Comparison of ENCODE assay signal across 28 cellular contexts in the genomic region with DNA sequence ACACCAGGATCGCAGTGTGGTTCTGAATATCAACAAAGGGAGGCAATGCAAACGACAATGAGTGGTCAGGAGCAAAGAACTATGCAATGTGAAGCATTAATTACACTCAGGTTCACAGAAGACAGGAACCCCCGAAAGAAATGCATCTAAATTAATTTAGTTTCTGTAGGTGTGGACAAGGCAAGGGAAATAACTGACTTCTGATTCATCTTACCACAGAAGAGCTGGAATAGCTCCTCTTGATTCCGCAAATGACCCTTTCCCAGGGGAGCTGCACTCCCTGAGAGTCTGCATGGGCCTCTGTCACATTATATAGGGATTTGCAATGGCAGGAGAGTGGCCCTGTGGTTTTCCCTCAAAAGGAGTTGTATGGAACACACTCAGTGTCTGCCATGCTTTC.
DNase-seq lines count a peak whose midpoint lies in the region; ATAC-seq, FAIRE-seq and TF ChIP-seq lines count a peak whose summit lies in the region.
"Had no signal": no experiment of that assay in that cellular context is flagged by ENCODE, and none has a peak within 500 bp of the region (broad histone marks: within the 10 kb centered on the region; RNA-seq: fewer than 3 reads in every experiment).

No MANE protein-coding gene starts in this region.

- POLR2A ChIA-PET in AG04449 (lab: Yijun Ruan, JAX), result no interaction called here

- peaks cover 6% of the 10 kb centered on the region; the same call in 1 of the 2 replicates for H3K9me2 ChIP-seq in GM23338 (ENCODE audit: insufficient read depth)
- H3K9me2 ChIP-seq: SK-N-SH had no signal

- H3K27ac Mint-ChIP-seq in GM23338 (no peak overlapping the region), astrocyte (ENCODE audit: unreplicated experiment) (no peak overlapping the region)
- H3K27ac Mint-ChIP-seq: activated naive CD8-positive, alpha-beta T cell treated with anti-CD3 and anti-CD28 coated beads, Interleukin-2, amount 10 ng/mL, durations not matched to agents 7 days and 5 days; naive thymus-derived CD4-positive, alpha-beta T cell; stimulated activated naive CD8-positive, alpha-beta T cell treated with anti-CD3 and anti-CD28 coated beads, Interleukin-15, amount 100 ng/mL, for 72 hours; T-helper 17 cell had no signal

- CTCF ChIA-PET in AG04449 (lab: Yijun Ruan, JAX), result interaction anchor here (1.4 kb wide), 1 partner anchor 17 kb away, joined by 5 read pairs; no protein-coding TSS in a partner anchor

- H3F3A ChIP-seq in GM23338 (replicated peaks; ENCODE audit: low read depth), result no peaks in the 10 kb centered on the region

- H3K36me3 Mint-ChIP-seq in GM23338 (ENCODE audit: low read depth), result no peaks in the 10 kb centered on the region
- no peaks in the 10 kb centered on the region for H3K36me3 Mint-ChIP-seq in astrocyte (ENCODE audit: low read depth, unreplicated experiment)
- H3K36me3 Mint-ChIP-seq in activated T-cell treated with anti-CD3 and anti-CD28 coated beads, Interleukin-2, amount 50 U/mL, for 4 hours (ENCODE audit: insufficient read depth), result no peaks in the 10 kb centered on the region
- H3K36me3 Mint-ChIP-seq: activated naive CD8-positive, alpha-beta T cell treated with anti-CD3 and anti-CD28 coated beads, Interleukin-2, amount 10 ng/mL, durations not matched to agents 7 days and 5 days; brain; naive thymus-derived CD4-positive, alpha-beta T cell had no signal

- H3K36me3 ChIP-seq in GM23338 (ENCODE audit: insufficient read depth) (no peaks in the 10 kb centered on the region), astrocyte (ENCODE audit: insufficient read depth, low read length) (no peaks in the 10 kb centered on the region), keratinocyte (ENCODE audit: control insufficient read depth in 2 of 2, extremely low read depth in 1 of 2, insufficient read depth in 2 of 2, low read length in 2 of 2) (no peaks in the 10 kb centered on the region)
- H3K36me3 ChIP-seq: BLaER1, uterus had no signal

- H3K9me1 ChIP-seq in keratinocyte (ENCODE audit: control insufficient read depth, extremely low read depth, insufficient read depth, low read length), result no peaks in the 10 kb centered on the region

- H3K4me2 ChIP-seq in GM23338, result no peak overlapping the region
- peak overlapping the region; percentile 57 for H3K4me2 ChIP-seq in astrocyte (ENCODE audit: low read length)
- H3K4me2 ChIP-seq in keratinocyte (ENCODE audit: control insufficient read depth, extremely low read depth, insufficient read depth, low read depth, low read length), result no peak overlapping the region
- H3K4me2 ChIP-seq: A549, BLaER1, hepatocyte, SK-N-SH had no signal

- no peak overlapping the region for H3K4me3 Mint-ChIP-seq in GM23338
- H3K4me3 Mint-ChIP-seq in astrocyte (ENCODE audit: unreplicated experiment), result no peak overlapping the region
- H3K4me3 Mint-ChIP-seq in activated T-cell treated with anti-CD3 and anti-CD28 coated beads, Interleukin-2, amount 50 U/mL, for 4 hours, result no peak overlapping the region
- H3K4me3 Mint-ChIP-seq: activated naive CD8-positive, alpha-beta T cell treated with anti-CD3 and anti-CD28 coated beads, Interleukin-2, amount 10 ng/mL, durations not matched to agents 7 days and 5 days; brain; naive thymus-derived CD4-positive, alpha-beta T cell; stimulated activated naive CD8-positive, alpha-beta T cell treated with anti-CD3 and anti-CD28 coated beads, Interleukin-15, amount 100 ng/mL, for 72 hours; T-helper 17 cell had no signal

- H3K4me1 ChIP-seq in GM23338 (ENCODE audit: insufficient read depth), result no peaks in the 10 kb centered on the region
- H3K4me1 ChIP-seq in astrocyte (ENCODE audit: insufficient read depth, low read length), result peaks cover 17% of the 10 kb centered on the region
- H3K4me1 ChIP-seq in keratinocyte (ENCODE audit: control insufficient read depth, extremely low read depth, insufficient read depth, low read length), result peaks cover 10% of the 10 kb centered on the region
- H3K4me1 ChIP-seq: A549, uterus had no signal

- TF ChIP-seq CTCF in AG04449 (IDR thresholded peaks at IDR 0.05; ENCODE audit: insufficient read depth, low read length, missing control alignments) (no peak), GM23338 (conservative IDR thresholded peaks at IDR 0.05; ENCODE audit: low read depth in 2 of 2) (no peak), astrocyte (IDR thresholded peaks at IDR 0.05; ENCODE audit: insufficient read depth, low read depth, low read length) (no peak), keratinocyte (optimal IDR thresholded peaks at IDR 0.05 in 1 of 3, IDR thresholded peaks at IDR 0.05 in 1 of 3, conservative IDR thresholded peaks at IDR 0.05 in 1 of 3; ENCODE audit: extremely low read depth in 1 of 3, insufficient read depth in 2 of 3, low read length in 3 of 3) (no peak)

- H3K27me3 ChIP-seq in GM23338 (ENCODE audit: insufficient read depth), result no peaks in the 10 kb centered on the region
- H3K27me3 ChIP-seq in astrocyte (ENCODE audit: insufficient read depth, low read length), result peaks cover 3% of the 10 kb centered on the region
- H3K27me3 ChIP-seq in keratinocyte (ENCODE audit: control insufficient read depth, extremely low read depth, insufficient read depth, low read length), result no peaks in the 10 kb centered on the region
- H3K27me3 ChIP-seq: BLaER1, foreskin keratinocyte, hepatocyte, uterus had no signal

- H3K79me2 ChIP-seq in GM23338 (replicated peaks; ENCODE audit: insufficient read depth) (no peaks in the 10 kb centered on the region), astrocyte (ENCODE audit: insufficient read depth, low read length) (no peaks in the 10 kb centered on the region), keratinocyte (ENCODE audit: control insufficient read depth, insufficient read depth, low read length) (no peaks in the 10 kb centered on the region)
- H3K79me2 ChIP-seq: hepatocyte had no signal

- DNase-seq in AG04449 (ENCODE audit: low read depth, low spot score) (peak; percentile 33), GM23338 (ENCODE audit: low spot score) (no peak), astrocyte (ENCODE audit: low read depth) (peak; percentile 95), keratinocyte (ENCODE audit: low read depth, low spot score) (no peak)
- no peak for DNase-seq in activated T-cell treated with anti-CD3 and anti-CD28 coated beads, Interleukin-2, amount 50 U/mL, for 4 hours
- DNase-seq: activated CD4-positive, alpha-beta T cell treated with anti-CD3 and anti-CD28 coated beads for 1 hour; activated gamma-delta T cell; activated naive CD8-positive, alpha-beta T cell treated with anti-CD3 and anti-CD28 coated beads, Interleukin-2, amount 10 ng/mL, durations not matched to agents 7 days and 5 days; effector memory CD4-positive, alpha-beta T cell; erythroblast; foreskin keratinocyte; GDM1; naive thymus-derived CD4-positive, alpha-beta T cell; NCI-H146; NCI-H446 treated with DMSO at 0.1 percent for 48 hours; SK-N-SH; stimulated activated naive CD8-positive, alpha-beta T cell treated with anti-CD3 and anti-CD28 coated beads, Interleukin-15, amount 100 ng/mL, for 72 hours; T-helper 17 cell; uterus had no signal

- H3K9me3 Mint-ChIP-seq in GM23338 (no peaks in the 10 kb centered on the region; the same call in 1 of the 3 replicates), astrocyte (ENCODE audit: unreplicated experiment) (no peaks in the 10 kb centered on the region)
- H3K9me3 Mint-ChIP-seq in activated T-cell treated with anti-CD3 and anti-CD28 coated beads, Interleukin-2, amount 50 U/mL, for 4 hours, result no peaks in the 10 kb centered on the region
- H3K9me3 Mint-ChIP-seq: stimulated activated naive CD8-positive, alpha-beta T cell treated with anti-CD3 and anti-CD28 coated beads, Interleukin-15, amount 100 ng/mL, for 72 hours had no signal

- H3K4me3 ChIP-seq in AG04449 (ENCODE audit: low read depth, low read length) (no peak overlapping the region), GM23338 (no peak overlapping the region), astrocyte (ENCODE audit: insufficient read depth, low read depth, low read length) (no peak overlapping the region), keratinocyte (ENCODE audit: control insufficient read depth in 2 of 3, extremely low read depth in 1 of 3, insufficient read depth in 2 of 3, low read depth in 1 of 3, low read length in 3 of 3) (no peak overlapping the region)
- H3K4me3 ChIP-seq: A549, BLaER1, hepatocyte, uterus had no signal

- FAIRE-seq in astrocyte (lab: Jason Lieb, UNC) (no peak), keratinocyte (lab: Jason Lieb, UNC) (peak; percentile 5)
- FAIRE-seq: A549, colon had no signal

- dilution Hi-C loops in keratinocyte (cut with MboI; ENCODE audit: extremely low pct_ligation_motif_present, low sequenced_read_pairs), result no loop called here

- ATAC-seq in GM23338 (no peak), GM21528 (IDR thresholded peaks at IDR 0.05; ENCODE audit: low FRiP score, unreplicated experiment) (no peak), GM18909 (IDR thresholded peaks at IDR 0.05; ENCODE audit: poor library complexity, unreplicated experiment) (no peak), GM21786 (IDR thresholded peaks at IDR 0.05; ENCODE audit: unreplicated experiment) (no peak)
- ATAC-seq in activated T-cell treated with anti-CD3 and anti-CD28 coated beads, Interleukin-2, amount 50 U/mL, for 4 hours, result no peak
- ATAC-seq: A549; foreskin keratinocyte; left lobe of liver; naive thymus-derived CD4-positive, alpha-beta T cell; stimulated activated naive CD8-positive, alpha-beta T cell treated with anti-CD3 and anti-CD28 coated beads, Interleukin-15, amount 100 ng/mL, for 72 hours; T-helper 17 cell had no signal

- H4K20me1 ChIP-seq in GM23338 (replicated peaks; ENCODE audit: insufficient read depth), result no peaks in the 10 kb centered on the region
- no peaks in the 10 kb centered on the region for H4K20me1 ChIP-seq in astrocyte (ENCODE audit: insufficient read depth, low read length)
- no peaks in the 10 kb centered on the region for H4K20me1 ChIP-seq in keratinocyte (ENCODE audit: control insufficient read depth, extremely low read depth, insufficient read depth, low read length)
- H4K20me1 ChIP-seq: BLaER1 had no signal

- H3K9ac ChIP-seq in astrocyte (ENCODE audit: low read length) (peak overlapping the region; percentile 22), keratinocyte (ENCODE audit: control insufficient read depth, extremely low read depth, insufficient read depth, low read length) (no peak overlapping the region)
- H3K9ac ChIP-seq: BLaER1, SK-N-SH had no signal

- H3K27ac ChIP-seq in GM23338 (ENCODE audit: low read depth), result no peak overlapping the region
- peak overlapping the region; percentile 78 for H3K27ac ChIP-seq in astrocyte (ENCODE audit: low read depth, low read length)
- no peak overlapping the region for H3K27ac ChIP-seq in keratinocyte (ENCODE audit: control insufficient read depth, insufficient read depth, low read length)
- H3K27ac ChIP-seq: A549, BLaER1, foreskin keratinocyte, hepatocyte, uterus had no signal

- H3K27me3 Mint-ChIP-seq in GM23338 (ENCODE audit: insufficient read depth, low read depth, poor library complexity), result peaks cover 2% of the 10 kb centered on the region
- H3K27me3 Mint-ChIP-seq in astrocyte (ENCODE audit: low read depth, unreplicated experiment), result peaks cover 8% of the 10 kb centered on the region
- H3K27me3 Mint-ChIP-seq in activated T-cell treated with anti-CD3 and anti-CD28 coated beads, Interleukin-2, amount 50 U/mL, for 4 hours (ENCODE audit: low read depth), result peaks cover 6% of the 10 kb centered on the region
- H3K27me3 Mint-ChIP-seq: activated naive CD8-positive, alpha-beta T cell treated with anti-CD3 and anti-CD28 coated beads, Interleukin-2, amount 10 ng/mL, durations not matched to agents 7 days and 5 days; brain; stimulated activated naive CD8-positive, alpha-beta T cell treated with anti-CD3 and anti-CD28 coated beads, Interleukin-15, amount 100 ng/mL, for 72 hours had no signal

- H3K4me1 Mint-ChIP-seq in GM23338 (no peaks in the 10 kb centered on the region), astrocyte (ENCODE audit: low read depth, unreplicated experiment) (peaks cover 18% of the 10 kb centered on the region)
- H3K4me1 Mint-ChIP-seq in activated T-cell treated with anti-CD3 and anti-CD28 coated beads, Interleukin-2, amount 50 U/mL, for 4 hours (ENCODE audit: low read depth), result no peaks in the 10 kb centered on the region
- H3K4me1 Mint-ChIP-seq: activated naive CD8-positive, alpha-beta T cell treated with anti-CD3 and anti-CD28 coated beads, Interleukin-2, amount 10 ng/mL, durations not matched to agents 7 days and 5 days; stimulated activated naive CD8-positive, alpha-beta T cell treated with anti-CD3 and anti-CD28 coated beads, Interleukin-15, amount 100 ng/mL, for 72 hours; T-helper 17 cell had no signal

- no peaks in the 10 kb centered on the region for H3K9me3 ChIP-seq in astrocyte (ENCODE audit: insufficient read depth, low read depth, low read length)
- no peaks in the 10 kb centered on the region for H3K9me3 ChIP-seq in keratinocyte (ENCODE audit: control insufficient read depth, low read depth, low read length)
- H3K9me3 ChIP-seq: A549, SK-N-SH, uterus had no signal

- H2AFZ ChIP-seq in GM23338 (peak overlapping the region; percentile 47; the same call in 1 of the 2 replicates), astrocyte (ENCODE audit: low read depth, low read length) (no peak overlapping the region), keratinocyte (ENCODE audit: control insufficient read depth, low read length) (no peak overlapping the region)
- H2AFZ ChIP-seq: hepatocyte had no signal

Comparison
In these comparisons a context has a peak if more than half of its experiments do, and no peak if none do; other contexts are left out.
1. DNase-seq: peak in AG04449 (single experiment) and astrocyte (single experiment); none in GM23338 (single experiment), keratinocyte (single experiment) and activated T-cell treated with anti-CD3 and anti-CD28 coated beads, Interleukin-2, amount 50 U/mL, for 4 hours (single experiment).